11 cellular contexts compared by ENCODE assay signal in genomic region chr2:54577944-54578667, GRCh38.
DNase-seq lines count a peak whose midpoint lies in the region; ATAC-seq and TF ChIP-seq lines count a peak whose summit lies in the region.
"Had no signal": no experiment of that assay in that cellular context is flagged by ENCODE, and none has a peak within 500 bp of the region (broad histone marks: within the 10 kb centered on the region; RNA-seq: fewer than 3 reads in every experiment).

No MANE protein-coding gene starts in this region.

- peak overlapping the region; percentile 78 for H3K27ac Mint-ChIP-seq in activated naive CD4-positive, alpha-beta T cell treated with anti-CD3 and anti-CD28 coated beads, Interleukin-2, amount 50 U/mL, for 24 hours
- H3K27ac Mint-ChIP-seq in activated naive CD4-positive, alpha-beta T cell treated with anti-CD3 and anti-CD28 coated beads, Interleukin-2, amount 50 U/mL, for 72 hours: peak overlapping the region in 1 of 2 donors; percentile 58
- peak overlapping the region; percentile 99 for H3K27ac Mint-ChIP-seq in T-helper 17 cell
- H3K27ac Mint-ChIP-seq: CD14-positive monocyte had no signal

- H2AFZ ChIP-seq in hepatocyte: no peak overlapping the region

- TF ChIP-seq CTCF in hepatocyte (IDR thresholded peaks at IDR 0.05; ENCODE audit: poor library complexity) (no peak), upper lobe of right lung (IDR thresholded peaks at IDR 0.05) (no peak)

- no peaks in the 10 kb centered on the region for H3K36me3 ChIP-seq in hepatocyte (replicated peaks; ENCODE audit: insufficient read depth, low read depth)
- peaks cover 0 to 12% (median 4%) of the 10 kb centered on the region in 5 donors for H3K36me3 ChIP-seq in subcutaneous abdominal adipose tissue (ENCODE audit: control insufficient read depth in 5 of 5, insufficient read depth in 5 of 5, low read length in 5 of 5)
- H3K36me3 ChIP-seq in upper lobe of right lung: peaks cover 6% of the 10 kb centered on the region

- H4K20me1 ChIP-seq in hepatocyte (ENCODE audit: insufficient read depth, poor library complexity, severe bottlenecking): peaks cover 25% of the 10 kb centered on the region

- no peaks in the 10 kb centered on the region for H3K9me3 Mint-ChIP-seq in activated naive CD4-positive, alpha-beta T cell treated with anti-CD3 and anti-CD28 coated beads, Interleukin-2, amount 50 U/mL, for 24 hours
- H3K9me3 Mint-ChIP-seq in activated naive CD4-positive, alpha-beta T cell treated with anti-CD3 and anti-CD28 coated beads, Interleukin-2, amount 50 U/mL, for 72 hours: peaks cover 6 to 8% of the 10 kb centered on the region in 2 donors
- H3K9me3 Mint-ChIP-seq: CD14-positive monocyte had no signal

- H3K4me1 Mint-ChIP-seq in activated naive CD4-positive, alpha-beta T cell treated with anti-CD3 and anti-CD28 coated beads, Interleukin-2, amount 50 U/mL, for 24 hours: peaks cover 96% of the 10 kb centered on the region
- peaks cover 76% of the 10 kb centered on the region for H3K4me1 Mint-ChIP-seq in T-helper 17 cell

- no peaks in the 10 kb centered on the region for H3K27me3 Mint-ChIP-seq in activated naive CD4-positive, alpha-beta T cell treated with anti-CD3 and anti-CD28 coated beads, Interleukin-2, amount 50 U/mL, for 24 hours
- no peaks in the 10 kb centered on the region for H3K27me3 Mint-ChIP-seq in T-helper 17 cell

- H3K9me2 ChIP-seq in hepatocyte (replicated peaks; ENCODE audit: insufficient read depth): no peaks in the 10 kb centered on the region

- H3K9ac ChIP-seq in subcutaneous abdominal adipose tissue (ENCODE audit: low read length in 5 of 5): no peak overlapping the region

- intact Hi-C loops in upper lobe of right lung (cut with DNase I): no loop called here

- H3K36me3 Mint-ChIP-seq in activated naive CD4-positive, alpha-beta T cell treated with anti-CD3 and anti-CD28 coated beads, Interleukin-2, amount 50 U/mL, for 24 hours: peaks cover 3% of the 10 kb centered on the region
- peaks cover 18 to 19% of the 10 kb centered on the region in 2 donors for H3K36me3 Mint-ChIP-seq in activated naive CD4-positive, alpha-beta T cell treated with anti-CD3 and anti-CD28 coated beads, Interleukin-2, amount 50 U/mL, for 72 hours
- H3K36me3 Mint-ChIP-seq in T-helper 17 cell (ENCODE audit: low read depth): no peaks in the 10 kb centered on the region

- H3K4me1 ChIP-seq in hepatocyte (ENCODE audit: insufficient read depth) (peaks cover 81% of the 10 kb centered on the region), subcutaneous abdominal adipose tissue (ENCODE audit: control insufficient read depth in 5 of 5, insufficient read depth in 5 of 5, low read length in 5 of 5) (peaks cover 20 to 84% (median 64%) of the 10 kb centered on the region in 5 donors), upper lobe of right lung (peaks cover 90% of the 10 kb centered on the region)

- H3K4me3 ChIP-seq in hepatocyte: no peak overlapping the region
- H3K4me3 ChIP-seq in subcutaneous abdominal adipose tissue (ENCODE audit: low read depth in 1 of 5, low read length in 5 of 5): no peak overlapping the region
- H3K4me3 ChIP-seq in upper lobe of right lung: no peak overlapping the region

- 47% methylated on average over 6 of the region's 6 CpGs for WGBS in hepatocyte (ENCODE audit: low lambda C conversion rate, missing lambda C conversion rate)

- peak overlapping the region; percentile 51 for H3K4me3 Mint-ChIP-seq in activated naive CD4-positive, alpha-beta T cell treated with anti-CD3 and anti-CD28 coated beads, Interleukin-2, amount 50 U/mL, for 24 hours
- peak overlapping the region; percentile 66 for H3K4me3 Mint-ChIP-seq in T-helper 17 cell
- H3K4me3 Mint-ChIP-seq: CD14-positive monocyte had no signal

- H3K4me2 ChIP-seq in hepatocyte: peak overlapping the region; percentile 57

- no peak for DNase-seq in activated naive CD4-positive, alpha-beta T cell treated with anti-CD3 and anti-CD28 coated beads, Interleukin-2, amount 50 U/mL, for 72 hours (ENCODE audit: low spot score in 2 of 2)
- DNase-seq in T-helper 17 cell (no peak), hepatocyte (ENCODE audit: low spot score) (no peak), upper lobe of right lung (no peak), NOMO-1 treated with dmso at 0.1 percent for 144 hours (lab: John Stamatoyannopoulos, UW; ENCODE audit: unreplicated experiment) (no peak)
- no peak for DNase-seq in activated CD4-positive, CD25-positive, alpha-beta regulatory T cell (lab: John Stamatoyannopoulos, UW)
- DNase-seq: dorsolateral prefrontal cortex, posterior cingulate gyrus had no signal

- no peak for ATAC-seq in activated naive CD4-positive, alpha-beta T cell treated with anti-CD3 and anti-CD28 coated beads, Interleukin-2, amount 50 U/mL, for 72 hours
- ATAC-seq in T-helper 17 cell (no peak), upper lobe of right lung (no peak)

- H3K27me3 ChIP-seq in hepatocyte: no peaks in the 10 kb centered on the region
- no peaks in the 10 kb centered on the region for H3K27me3 ChIP-seq in subcutaneous abdominal adipose tissue (ENCODE audit: control insufficient read depth in 5 of 5, insufficient read depth in 4 of 5, low read length in 5 of 5)
- H3K27me3 ChIP-seq in upper lobe of right lung: no peaks in the 10 kb centered on the region
- H3K27me3 ChIP-seq: dorsolateral prefrontal cortex had no signal

- H3K9me3 ChIP-seq in T-helper 17 cell (ENCODE audit: control insufficient read depth, low read length, poor library complexity, severe bottlenecking) (no peaks in the 10 kb centered on the region), hepatocyte (ENCODE audit: low read depth) (no peaks in the 10 kb centered on the region), subcutaneous abdominal adipose tissue (ENCODE audit: control insufficient read depth in 5 of 5, low read length in 5 of 5) (no peaks in the 10 kb centered on the region), upper lobe of right lung (no peaks in the 10 kb centered on the region)

- H3K79me2 ChIP-seq in hepatocyte: peaks cover 85% of the 10 kb centered on the region

- peak overlapping the region; percentile 96 for H3K27ac ChIP-seq in hepatocyte
- peak overlapping the region; percentile 81 for H3K27ac ChIP-seq in subcutaneous abdominal adipose tissue (ENCODE audit: low read depth, low read length)
- H3K27ac ChIP-seq in upper lobe of right lung: no peak overlapping the region
